ENCODE assay signal across 8 cellular contexts in the genomic region with DNA sequence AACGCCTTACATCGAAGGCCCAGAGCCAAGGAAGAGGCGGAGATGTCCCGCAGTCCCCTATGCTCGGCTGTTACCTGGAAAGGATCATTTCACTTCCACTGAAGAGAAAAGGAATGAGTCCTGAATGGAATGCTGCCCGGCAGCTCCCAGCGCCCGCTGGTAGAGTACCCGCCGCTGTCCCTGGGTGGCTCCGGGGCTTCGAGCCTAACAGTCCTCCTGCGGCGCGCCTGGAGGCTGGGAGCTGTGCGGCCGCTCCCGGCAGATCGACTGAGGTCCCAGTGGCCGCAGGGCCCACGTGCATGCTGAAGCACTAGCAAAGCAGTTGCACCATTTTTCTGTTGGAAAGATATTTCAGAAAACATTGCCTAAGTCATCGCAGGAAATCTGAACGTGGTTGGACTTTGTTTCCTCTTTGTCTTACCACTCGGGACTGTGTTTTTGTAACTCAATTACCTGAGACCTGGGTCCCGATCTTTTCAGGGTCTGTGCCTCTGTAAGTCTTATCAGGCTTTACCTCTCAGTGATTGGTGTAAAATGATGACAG. TPM values are rescaled to one million over a fixed set of nuclear protein-coding genes. Genes with fewer than 3 reads are reported as not detected.
DNase-seq lines count a peak whose midpoint lies in the region; ATAC-seq and TF ChIP-seq lines count a peak whose summit lies in the region.

No MANE protein-coding gene starts in this region.

- H3K4me3 ChIP-seq in PC-9 (peak overlapping the region; percentile 69; the same call in 1 of the 2 replicates), dorsolateral prefrontal cortex (peak overlapping the region; percentile 64 to 100 (median 93)), thoracic aorta (peak overlapping the region; percentile 99)

- POLR2A ChIA-PET in activated CD4-positive, alpha-beta T cell treated with anti-CD3 and anti-CD28 coated beads, Interleukin-2, amount 10 ng/mL, durations not matched to agents 7 days and 5 days (lab: Charles Lee): no interaction called here
- POLR2A ChIA-PET in PC-9 (lab: Charles Lee; ENCODE audit: unreplicated experiment): interaction anchor here (0.6 kb wide), 1 partner anchor 660 kb away, joined by 4 read pairs; no protein-coding TSS in a partner anchor

- CTCF ChIA-PET in activated CD4-positive, alpha-beta T cell treated with anti-CD3 and anti-CD28 coated beads, Interleukin-2, amount 10 ng/mL, durations not matched to agents 7 days and 5 days (lab: Charles Lee): no interaction called here
- CTCF ChIA-PET in PC-9 (lab: Charles Lee): no interaction called here

- H3K4me1 ChIP-seq in PC-9 (replicated peaks; ENCODE audit: insufficient read depth): peaks cover 10% of the 10 kb centered on the region
- H3K4me1 ChIP-seq in thoracic aorta (ENCODE audit: control insufficient read depth in 1 of 2, low read depth in 2 of 2): peaks cover 20 to 44% of the 10 kb centered on the region in 2 donors

- intact Hi-C loops in PC-9 (cut with micrococcal nuclease; ENCODE audit: unreplicated experiment) (loop anchor here (5.0 to 10.0 kb wide), 7 partner anchors 297 to 954 kb away; partner anchors contain the start of genes C15orf61 and MAP2K5), dorsolateral prefrontal cortex (cut with DNase I) (loop anchor here in 1 of 2 donors (5.0 to 10.0 kb wide), 3 partner anchors 297 to 892 kb away; partner anchors contain the start of genes AAGAB, IQCH and MAP2K5)

- H3K36me3 ChIP-seq in PC-9 (ENCODE audit: low read depth) (no peaks in the 10 kb centered on the region), thoracic aorta (no peaks in the 10 kb centered on the region)

- TF ChIP-seq CTCF in PC-9 (conservative IDR thresholded peaks at IDR 0.05) (no peak), dorsolateral prefrontal cortex (IDR thresholded peaks at IDR 0.05 in 54 of 56, conservative IDR thresholded peaks at IDR 0.05 in 2 of 56; ENCODE audit: low read depth in 1 of 56, partially characterized antibody in 56 of 56) (peak in 34 of 56 donors; percentile 10 to 53 (median 28)), thoracic aorta (IDR thresholded peaks at IDR 0.05) (peak; percentile 25)

- H3K4me3 Mint-ChIP-seq in activated CD4-positive, alpha-beta T cell treated with anti-CD3 and anti-CD28 coated beads, Interleukin-2, amount 10 ng/mL, durations not matched to agents 7 days and 5 days: peak overlapping the region; percentile 25
- H3K4me3 Mint-ChIP-seq in memory B cell: peak overlapping the region; percentile 44

- H2AFZ ChIP-seq in PC-9: peak overlapping the region; percentile 99

- BruUV-seq in PC-9 (replicated peaks; lab: Mats Ljungman, UMichigan): no TSS peak

- ATAC-seq in memory B cell (ENCODE audit: low read depth): no peak
- no peak for ATAC-seq in thoracic aorta (ENCODE audit: insufficient number of reproducible peaks, low FRiP score, low read depth)
- ATAC-seq in GM21360 (IDR thresholded peaks at IDR 0.05; ENCODE audit: unreplicated experiment): no peak

- H3K27ac Mint-ChIP-seq in activated CD4-positive, alpha-beta T cell treated with anti-CD3 and anti-CD28 coated beads, Interleukin-2, amount 10 ng/mL, durations not matched to agents 7 days and 5 days: peak overlapping the region; percentile 96
- H3K27ac Mint-ChIP-seq in memory B cell: peak overlapping the region; percentile 100

- no peaks in the 10 kb centered on the region for H3K9me3 ChIP-seq in PC-9 (ENCODE audit: insufficient read depth, low read depth)
- H3K9me3 ChIP-seq in thoracic aorta: no peaks in the 10 kb centered on the region

- H3K27me3 ChIP-seq in PC-9 (ENCODE audit: insufficient read depth, low read depth) (no peaks in the 10 kb centered on the region), dorsolateral prefrontal cortex (peaks cover 5 to 24% (median 20%) of the 10 kb centered on the region in 45 donors), thoracic aorta (replicated peaks; ENCODE audit: insufficient read depth) (peaks cover under 1% of the 10 kb centered on the region)

- peak overlapping the region; percentile 88 for H3K4me2 ChIP-seq in PC-9

- no peaks in the 10 kb centered on the region for H3K9me2 ChIP-seq in PC-9 (ENCODE audit: insufficient read depth)

- peaks cover 2% of the 10 kb centered on the region for H3K36me3 Mint-ChIP-seq in activated CD4-positive, alpha-beta T cell treated with anti-CD3 and anti-CD28 coated beads, Interleukin-2, amount 10 ng/mL, durations not matched to agents 7 days and 5 days (ENCODE audit: low read depth)
- no peaks in the 10 kb centered on the region for H3K36me3 Mint-ChIP-seq in memory B cell

- peaks cover 50% of the 10 kb centered on the region for H3K4me1 Mint-ChIP-seq in activated CD4-positive, alpha-beta T cell treated with anti-CD3 and anti-CD28 coated beads, Interleukin-2, amount 10 ng/mL, durations not matched to agents 7 days and 5 days
- H3K4me1 Mint-ChIP-seq in memory B cell: peaks cover 25% of the 10 kb centered on the region

- peaks cover 8% of the 10 kb centered on the region; the same call in 1 of the 2 replicates for H3F3A ChIP-seq in PC-9 (ENCODE audit: insufficient read depth, low read depth)

- H3K9me3 Mint-ChIP-seq in activated CD4-positive, alpha-beta T cell treated with anti-CD3 and anti-CD28 coated beads, Interleukin-2, amount 10 ng/mL, durations not matched to agents 7 days and 5 days: no peaks in the 10 kb centered on the region
- no peaks in the 10 kb centered on the region for H3K9me3 Mint-ChIP-seq in memory B cell

- no peak for DNase-seq in activated CD4-positive, alpha-beta T cell treated with anti-CD3 and anti-CD28 coated beads, Interleukin-2, amount 10 ng/mL, durations not matched to agents 7 days and 5 days
- no peak for DNase-seq in activated CD4-positive, alpha-beta T cell treated with anti-CD3 and anti-CD28 coated beads, Interleukin-2, amount 50 U/mL, for 1 hour
- DNase-seq in PC-9 (peak; percentile 61 to 79), dorsolateral prefrontal cortex (peak; percentile 54 to 82 (median 70)), memory B cell (ENCODE audit: low spot score in 2 of 2) (no peak), thoracic aorta (ENCODE audit: low spot score) (no peak), KBM-7 (no peak)

- H3K27me3 Mint-ChIP-seq in activated CD4-positive, alpha-beta T cell treated with anti-CD3 and anti-CD28 coated beads, Interleukin-2, amount 10 ng/mL, durations not matched to agents 7 days and 5 days: peaks cover 46% of the 10 kb centered on the region
- peaks cover 10% of the 10 kb centered on the region for H3K27me3 Mint-ChIP-seq in memory B cell

- H3K27ac ChIP-seq in PC-9: peak overlapping the region; percentile 73
- H3K27ac ChIP-seq in dorsolateral prefrontal cortex: peak overlapping the region; percentile 2 to 99 (median 95)
- peak overlapping the region; percentile 11 to 97 for H3K27ac ChIP-seq in thoracic aorta

- no peaks in the 10 kb centered on the region for H4K20me1 ChIP-seq in PC-9 (ENCODE audit: insufficient read depth)

- no peaks in the 10 kb centered on the region for H3K79me2 ChIP-seq in PC-9 (ENCODE audit: low read depth)

- in situ Hi-C loops in KBM-7 (cut with MboI; ENCODE audit: low pct_unique_long_range_greater_than_20kb, low sequenced_read_pairs): loop anchor here (10.0 kb wide), 1 partner anchor 894 kb away; no protein-coding TSS in a partner anchor

RNA-seq across cellular contexts. Expression of gene RNU6-1, which starts 1.0 kb away (rescaled TPM):
- total RNA-seq in activated CD4-positive, alpha-beta T cell treated with anti-CD3 and anti-CD28 coated beads, Interleukin-2, amount 10 ng/mL, durations not matched to agents 7 days and 5 days: not detected
- not detected in 2 replicates for total RNA-seq in PC-9 (2021)
- not detected for total RNA-seq in dorsolateral prefrontal cortex
- total RNA-seq in thoracic aorta: not detected

RNA-seq across cellular contexts. Expression of gene SKOR1, which starts 13.6 kb away (rescaled TPM):
- total RNA-seq in activated CD4-positive, alpha-beta T cell treated with anti-CD3 and anti-CD28 coated beads, Interleukin-2, amount 10 ng/mL, durations not matched to agents 7 days and 5 days: under 1 TPM; 0.29 to 0.30 TPM
- 0.13 and 0.40 TPM in 2 replicates for total RNA-seq in PC-9 (2021)
- total RNA-seq in dorsolateral prefrontal cortex: 1 to 10 TPM in 108 of 120 experiments, under 1 TPM in 12; 0.49 to 4.0 (median 1.6) TPM
- total RNA-seq in thoracic aorta: 1 to 10 TPM in 1 of 2 donors, under 1 TPM in 1; 0.78 to 3.5 TPM

Comparison
In these comparisons a context has a peak if more than half of its experiments do, and no peak if none do; other contexts are left out.
1. DNase-seq: peak in PC-9 (2 of 2) and dorsolateral prefrontal cortex (10 of 10); none in activated CD4-positive, alpha-beta T cell treated with anti-CD3 and anti-CD28 coated beads, Interleukin-2, amount 10 ng/mL, durations not matched to agents 7 days and 5 days (single experiment), activated CD4-positive, alpha-beta T cell treated with anti-CD3 and anti-CD28 coated beads, Interleukin-2, amount 50 U/mL, for 1 hour (single experiment), memory B cell (0 of 2), thoracic aorta (single experiment) and KBM-7 (single experiment).
2. Peak in every context shown above with its lines, with median percentiles within 50 percentile points of each other: H3K27ac ChIP-seq and H3K4me3 ChIP-seq.